ENCODE assay signal across 8 cellular contexts in genomic region chr6:135183532-135184440, GRCh38. TPM values are rescaled to one million over a fixed set of nuclear protein-coding genes. Genes with fewer than 3 reads are reported as not detected.
A peak's percentile ranks its signal among the peaks of the same experiment; 100 is the strongest.
DNase-seq lines count a peak whose midpoint lies in the region; ATAC-seq and TF ChIP-seq lines count a peak whose summit lies in the region.

No MANE protein-coding gene starts in this region.

- H3K27me3 Mint-ChIP-seq in activated CD4-positive, alpha-beta T cell treated with anti-CD3 and anti-CD28 coated beads for 36 hours: no peaks in the 10 kb centered on the region

- H3K36me3 Mint-ChIP-seq in activated CD4-positive, alpha-beta T cell treated with anti-CD3 and anti-CD28 coated beads for 36 hours (ENCODE audit: low read depth): peaks cover 31% of the 10 kb centered on the region

- no peaks in the 10 kb centered on the region for H3K9me3 Mint-ChIP-seq in activated CD4-positive, alpha-beta T cell treated with anti-CD3 and anti-CD28 coated beads for 36 hours (ENCODE audit: low read depth)

- POLR2A ChIA-PET in activated CD4-positive, alpha-beta T cell treated with anti-CD3 and anti-CD28 coated beads for 36 hours (lab: Charles Lee): interaction anchor here (0.5 to 2.7 kb wide), 7 partner anchors 20 to 188 kb away, joined by 3 to 14 read pairs (median 3); partner anchors contain the start of gene HBS1L

- H3K9me3 ChIP-seq in mucosa of descending colon: no peaks in the 10 kb centered on the region

- DNase-seq in Right ventricle myocardium inferior (ENCODE audit: missing footprints) (peak; percentile 69), cardiac septum (ENCODE audit: low spot score) (no peak), NCI-H2227 (lab: John Stamatoyannopoulos, UW; ENCODE audit: unreplicated experiment) (peak; percentile 68), dorsolateral prefrontal cortex (no peak), mucosa of descending colon (peak; percentile 87 to 88 (median 87))
- DNase-seq in activated CD4-positive, alpha-beta T cell treated with anti-CD3 and anti-CD28 coated beads for 36 hours: peak; percentile 92
- DNase-seq in stimulated activated naive CD4-positive, alpha-beta T cell (lab: John Stamatoyannopoulos, UW): peak; percentile 52 to 77 (median 59)

- no peaks in the 10 kb centered on the region for H3K36me3 ChIP-seq in mucosa of descending colon (ENCODE audit: low read depth)

- H3K4me3 ChIP-seq in dorsolateral prefrontal cortex: peak overlapping the region in 54 of 59 donors; percentile 4 to 75 (median 62)
- peak overlapping the region; percentile 56 for H3K4me3 ChIP-seq in mucosa of descending colon

- peaks cover 4% of the 10 kb centered on the region for H3K4me1 ChIP-seq in mucosa of descending colon (ENCODE audit: low read depth)

- CTCF ChIA-PET in activated CD4-positive, alpha-beta T cell treated with anti-CD3 and anti-CD28 coated beads for 36 hours (lab: Charles Lee): interaction anchor here (0.6 to 2.6 kb wide), 32 partner anchors 9 to 224 kb away, joined by 3 to 19 read pairs (median 4); partner anchors contain the start of gene HBS1L

- intact Hi-C loops in Right ventricle myocardium inferior (cut with DNase I) (no loop called here), cardiac septum (cut with DNase I) (no loop called here), dorsolateral prefrontal cortex (cut with DNase I) (loop anchor here in 1 of 2 donors (10.0 kb wide), 1 partner anchor 129 kb away; the partner anchor contains the start of gene HBS1L), mucosa of descending colon (cut with DNase I, micrococcal nuclease) (no loop called here)
- intact Hi-C loops in activated CD4-positive, alpha-beta T cell treated with anti-CD3 and anti-CD28 coated beads for 36 hours (cut with DNase I, micrococcal nuclease): loop anchor here (1.0 to 10.0 kb wide), 20 partner anchors 13 to 1231 kb away; partner anchors contain the start of genes HBS1L (in 1 of the 2) and TBPL1 (in 1 of the 2)

- H3K27ac ChIP-seq in dorsolateral prefrontal cortex: no peak overlapping the region

- peaks cover 0 to 67% (median 51%) of the 10 kb centered on the region in 45 donors for H3K27me3 ChIP-seq in dorsolateral prefrontal cortex

- peaks cover 26% of the 10 kb centered on the region for H3K4me1 Mint-ChIP-seq in activated CD4-positive, alpha-beta T cell treated with anti-CD3 and anti-CD28 coated beads for 36 hours

- no peak for ATAC-seq in Right ventricle myocardium inferior
- ATAC-seq in HG02981 (IDR thresholded peaks at IDR 0.05; ENCODE audit: unreplicated experiment): peak; percentile 29
- ATAC-seq in activated CD4-positive, alpha-beta T cell treated with anti-CD3 and anti-CD28 coated beads for 36 hours: peak; percentile 55
- ATAC-seq in mucosa of descending colon: peak; percentile 73

- H3K27ac Mint-ChIP-seq in activated CD4-positive, alpha-beta T cell treated with anti-CD3 and anti-CD28 coated beads for 36 hours: peak overlapping the region; percentile 93

- TF ChIP-seq CTCF in dorsolateral prefrontal cortex (IDR thresholded peaks at IDR 0.05 in 54 of 56, conservative IDR thresholded peaks at IDR 0.05 in 2 of 56; ENCODE audit: low read depth in 1 of 56, partially characterized antibody in 56 of 56) (peak in 11 of 56 donors; percentile 7 to 35 (median 22)), mucosa of descending colon (IDR thresholded peaks at IDR 0.05) (no peak)

- peak overlapping the region; percentile 91 for H3K4me3 Mint-ChIP-seq in activated CD4-positive, alpha-beta T cell treated with anti-CD3 and anti-CD28 coated beads for 36 hours

RNA-seq across cellular contexts. Expression of gene MYB, which starts 2.7 kb away (rescaled TPM):
- total RNA-seq in Right ventricle myocardium inferior: 0.27 TPM
- 0.24 TPM for total RNA-seq in cardiac septum
- total RNA-seq in activated CD4-positive, alpha-beta T cell treated with anti-CD3 and anti-CD28 coated beads for 36 hours: 10 to 100 TPM; 29.2 to 35.9 TPM
- 1 to 10 TPM in 3 of 120 experiments, under 1 TPM in 83, not detected in 34; 0.15 to 2.1 (median 0.46) TPM for total RNA-seq in dorsolateral prefrontal cortex
- 10 to 100 TPM; 26.5 to 82.8 (median 56.3) TPM for total RNA-seq in mucosa of descending colon

Comparison
In these comparisons a context has a peak if more than half of its experiments do, and no peak if none do; other contexts are left out.
1. DNase-seq: peak in Right ventricle myocardium inferior (single experiment), NCI-H2227 (single experiment), activated CD4-positive, alpha-beta T cell treated with anti-CD3 and anti-CD28 coated beads for 36 hours (single experiment), mucosa of descending colon (3 of 3) and stimulated activated naive CD4-positive, alpha-beta T cell (6 of 6); none in cardiac septum (single experiment) and dorsolateral prefrontal cortex (0 of 10).
2. RNA of gene MYB, which starts 2.7 kb away (total RNA-seq): 26.5 to 82.8 TPM in mucosa of descending colon and 29.2 to 35.9 TPM in activated CD4-positive, alpha-beta T cell treated with anti-CD3 and anti-CD28 coated beads for 36 hours; 0.15 to 2.1 TPM in dorsolateral prefrontal cortex, 0.27 TPM in Right ventricle myocardium inferior (single experiment) and 0.24 TPM in cardiac septum (single experiment); every median in the first group is over 4 times any median in the second.
3. intact Hi-C loops: an anchor here in activated CD4-positive, alpha-beta T cell treated with anti-CD3 and anti-CD28 coated beads for 36 hours (1.0 to 10.0 kb wide); none called in Right ventricle myocardium inferior, cardiac septum and mucosa of descending colon.